30 cellular contexts compared by ENCODE assay signal in genomic region chr1:245932302-245932972, GRCh38.
"Had no signal": no experiment of that assay in that cellular context is flagged by ENCODE, and none has a peak within 500 bp of the region (broad histone marks: within the 10 kb centered on the region; RNA-seq: fewer than 3 reads in every experiment).

No MANE protein-coding gene starts in this region.

- H3K36me3 ChIP-seq: neural progenitor cell, ovary, right lobe of liver, sigmoid colon, suprapubic skin, tibial artery, transverse colon, upper lobe of left lung, vagina had no signal

- H3K27me3 ChIP-seq: neural progenitor cell, ovary, right lobe of liver, sigmoid colon, spleen, suprapubic skin, testis, tibial artery, transverse colon, upper lobe of left lung, vagina had no signal

- H3K27ac ChIP-seq: neural progenitor cell, ovary, parathyroid adenoma, psoas muscle, right lobe of liver, spleen, suprapubic skin, testis, tibial artery, upper lobe of left lung, vagina had no signal

- DNase-seq: naive thymus-derived CD8-positive, alpha-beta T cell; occipital lobe; ovary; posterior cingulate gyrus; psoas muscle; right cardiac atrium; right lobe of liver; sigmoid colon; small intestine; spleen; stimulated activated CD4-positive, alpha-beta T cell treated with anti-CD3 and anti-CD28 coated beads, Interleukin-12 subunit alpha, Interleukin-12 subunit beta, amount 100 ng/mL, for 4 hours; stimulated activated CD4-positive, alpha-beta T cell treated with anti-CD3 and anti-CD28 coated beads, Interleukin-1b, Interleukin-23, amount 100 ng/mL, for 48 hours; stimulated activated CD4-positive, alpha-beta T cell treated with anti-CD3 and anti-CD28 coated beads, Interleukin-4, amount 100 ng/mL, for 1 hour; stimulated activated CD4-positive, alpha-beta T cell treated with anti-CD3 and anti-CD28 coated beads, Interleukin-4, amount 100 ng/mL, for 4 hours; stimulated activated CD8-positive, alpha-beta memory T cell treated with anti-CD3 and anti-CD28 coated beads, Interleukin-4, amount 100 ng/mL, for 48 hours; stimulated activated naive CD4-positive, alpha-beta T cell; stimulated activated naive CD8-positive, alpha-beta T cell treated with anti-CD3 and anti-CD28 coated beads, Interleukin-15, amount 100 ng/mL, for 72 hours; stimulated activated naive CD8-positive, alpha-beta T cell treated with anti-CD3 and anti-CD28 coated beads, Interleukin-15, Interleukin-2, amounts not matched to agents 100 U/mL and 50 U/mL, for 24 hours; substantia nigra; testis; tibial artery; transverse colon; upper lobe of left lung had no signal

- H3K36me3 Mint-ChIP-seq: natural killer cell treated with Interleukin-12 subunit alpha and Interleukin-12 subunit beta and Interleukin-15 and Interleukin-18, amount 100 ng/mL, for 72 hours; neural progenitor cell had no signal

- ATAC-seq: naive thymus-derived CD8-positive, alpha-beta T cell; natural killer cell treated with Interleukin-12 subunit alpha and Interleukin-12 subunit beta and Interleukin-15 and Interleukin-18, amount 100 ng/mL, for 72 hours; psoas muscle; right cardiac atrium; right lobe of liver; stimulated activated memory B cell treated with anti-CD40 and anti-IgM and Interleukin-4, amounts not matched to agents 10 μg/mL and 1 μg/mL and 100 μg/mL, for 72 hours; stimulated activated naive CD8-positive, alpha-beta T cell treated with anti-CD3 and anti-CD28 coated beads, Interleukin-15, amount 100 ng/mL, for 72 hours; stimulated activated naive CD8-positive, alpha-beta T cell treated with anti-CD3 and anti-CD28 coated beads, Interleukin-15, Interleukin-2, amounts not matched to agents 100 U/mL and 50 U/mL, for 24 hours had no signal

- H3K9ac ChIP-seq: neural progenitor cell, parathyroid adenoma had no signal

- H3K79me2 ChIP-seq: parathyroid adenoma had no signal

- H3K4me1 Mint-ChIP-seq: neural progenitor cell; stimulated activated memory B cell treated with anti-CD40 and anti-IgM and Interleukin-4, amounts not matched to agents 10 μg/mL and 1 μg/mL and 100 μg/mL, for 72 hours; stimulated activated naive CD8-positive, alpha-beta T cell treated with anti-CD3 and anti-CD28 coated beads, Interleukin-15, amount 100 ng/mL, for 72 hours had no signal

- H2AFZ ChIP-seq: neural progenitor cell, parathyroid adenoma had no signal

- H3K4me3 Mint-ChIP-seq: naive thymus-derived CD8-positive, alpha-beta T cell; natural killer cell treated with Interleukin-12 subunit alpha and Interleukin-12 subunit beta and Interleukin-15 and Interleukin-18, amount 100 ng/mL, for 72 hours; neural progenitor cell; stimulated activated memory B cell treated with anti-CD40 and anti-IgM and Interleukin-4, amounts not matched to agents 10 μg/mL and 1 μg/mL and 100 μg/mL, for 72 hours; stimulated activated naive CD8-positive, alpha-beta T cell treated with anti-CD3 and anti-CD28 coated beads, Interleukin-15, amount 100 ng/mL, for 72 hours had no signal

- H3K9me3 ChIP-seq: ovary, psoas muscle, right lobe of liver, sigmoid colon, spleen, suprapubic skin, testis, tibial artery, transverse colon, upper lobe of left lung, vagina had no signal

- H3K4me1 ChIP-seq: neural progenitor cell, parathyroid adenoma, psoas muscle, right lobe of liver, spleen, suprapubic skin, testis, tibial artery, transverse colon, upper lobe of left lung, vagina had no signal

- H3K4me2 ChIP-seq: neural progenitor cell had no signal

- H3K9me3 Mint-ChIP-seq: naive thymus-derived CD8-positive, alpha-beta T cell; natural killer cell treated with Interleukin-12 subunit alpha and Interleukin-12 subunit beta and Interleukin-15 and Interleukin-18, amount 100 ng/mL, for 72 hours; neural progenitor cell; stimulated activated memory B cell treated with anti-CD40 and anti-IgM and Interleukin-4, amounts not matched to agents 10 μg/mL and 1 μg/mL and 100 μg/mL, for 72 hours; stimulated activated naive CD8-positive, alpha-beta T cell treated with anti-CD3 and anti-CD28 coated beads, Interleukin-15, amount 100 ng/mL, for 72 hours had no signal

- H3K4me3 ChIP-seq: neural progenitor cell, ovary, psoas muscle, right lobe of liver, sigmoid colon, spleen, suprapubic skin, testis, tibial artery, transverse colon, upper lobe of left lung, vagina had no signal

- H3K27me3 Mint-ChIP-seq: naive thymus-derived CD8-positive, alpha-beta T cell; natural killer cell treated with Interleukin-12 subunit alpha and Interleukin-12 subunit beta and Interleukin-15 and Interleukin-18, amount 100 ng/mL, for 72 hours; progenitor cell of endocrine pancreas; stimulated activated memory B cell treated with anti-CD40 and anti-IgM and Interleukin-4, amounts not matched to agents 10 μg/mL and 1 μg/mL and 100 μg/mL, for 72 hours; stimulated activated naive CD8-positive, alpha-beta T cell treated with anti-CD3 and anti-CD28 coated beads, Interleukin-15, amount 100 ng/mL, for 72 hours had no signal

- H3K27ac Mint-ChIP-seq: naive thymus-derived CD8-positive, alpha-beta T cell; natural killer cell treated with Interleukin-12 subunit alpha and Interleukin-12 subunit beta and Interleukin-15 and Interleukin-18, amount 100 ng/mL, for 72 hours; neural progenitor cell; progenitor cell of endocrine pancreas; stimulated activated memory B cell treated with anti-CD40 and anti-IgM and Interleukin-4, amounts not matched to agents 10 μg/mL and 1 μg/mL and 100 μg/mL, for 72 hours; stimulated activated naive CD8-positive, alpha-beta T cell treated with anti-CD3 and anti-CD28 coated beads, Interleukin-15, amount 100 ng/mL, for 72 hours had no signal
